2 cellular contexts compared by ENCODE assay signal in genomic region chr1:157136133-157136532, GRCh38.
TF ChIP-seq lines count a peak whose summit lies in the region.

No MANE protein-coding gene starts in this region.

TF ChIP-seq in SK-N-SH, 30 proteins besides CTCF, POLR2A, EP300 and RAD21 (continued from another document):
- TF ChIP-seq MAX (IDR thresholded peaks at IDR 0.05; ENCODE audit: low read depth) (no peak), CHD2 (IDR thresholded peaks at IDR 0.05; ENCODE audit: low read length, partially characterized antibody) (no peak), RCOR1 (IDR thresholded peaks at IDR 0.05; ENCODE audit: low read length) (no peak), SMC3 (IDR thresholded peaks at IDR 0.05; ENCODE audit: low read depth, low read length) (no peak), GABPA (IDR thresholded peaks at IDR 0.05; ENCODE audit: low read depth) (no peak), FOXM1 (IDR thresholded peaks at IDR 0.05; ENCODE audit: low read depth) (no peak), TAF1 (IDR thresholded peaks at IDR 0.05; ENCODE audit: borderline replicate concordance, low read depth, low read length) (no peak), TEAD4 (IDR thresholded peaks at IDR 0.05; ENCODE audit: borderline replicate concordance, insufficient read depth) (no peak), REST (IDR thresholded peaks at IDR 0.05; ENCODE audit: low read depth, low read length) (no peak), IRF3 (IDR thresholded peaks at IDR 0.05; ENCODE audit: low read depth, low read length) (no peak), POLR2AphosphoS5 (IDR thresholded peaks at IDR 0.05; ENCODE audit: low read depth, low read length) (no peak), YY1 (IDR thresholded peaks at IDR 0.05; ENCODE audit: low read depth) (no peak), TCF12 (IDR thresholded peaks at IDR 0.05) (no peak)
- TF ChIP-seq, protein P1, sequence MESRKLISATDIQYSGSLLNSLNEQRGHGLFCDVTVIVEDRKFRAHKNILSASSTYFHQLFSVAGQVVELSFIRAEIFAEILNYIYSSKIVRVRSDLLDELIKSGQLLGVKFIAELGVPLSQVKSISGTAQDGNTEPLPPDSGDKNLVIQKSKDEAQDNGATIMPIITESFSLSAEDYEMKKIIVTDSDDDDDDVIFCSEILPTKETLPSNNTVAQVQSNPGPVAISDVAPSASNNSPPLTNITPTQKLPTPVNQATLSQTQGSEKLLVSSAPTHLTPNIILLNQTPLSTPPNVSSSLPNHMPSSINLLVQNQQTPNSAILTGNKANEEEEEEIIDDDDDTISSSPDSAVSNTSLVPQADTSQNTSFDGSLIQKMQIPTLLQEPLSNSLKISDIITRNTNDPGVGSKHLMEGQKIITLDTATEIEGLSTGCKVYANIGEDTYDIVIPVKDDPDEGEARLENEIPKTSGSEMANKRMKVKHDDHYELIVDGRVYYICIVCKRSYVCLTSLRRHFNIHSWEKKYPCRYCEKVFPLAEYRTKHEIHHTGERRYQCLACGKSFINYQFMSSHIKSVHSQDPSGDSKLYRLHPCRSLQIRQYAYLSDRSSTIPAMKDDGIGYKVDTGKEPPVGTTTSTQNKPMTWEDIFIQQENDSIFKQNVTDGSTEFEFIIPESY (IDR thresholded peaks at IDR 0.05; ENCODE audit: borderline replicate concordance, low read depth): no peak

TF ChIP-seq in SK-N-SH treated with all-trans-retinoic acid at 6 μM for 48 hours, 23 proteins besides CTCF, POLR2A, EP300 and RAD21 (continued from another document):
- TF ChIP-seq CREB5 (CRISPR knock-in tag; IDR thresholded peaks at IDR 0.05; ENCODE audit: low read depth): no peak
- TF ChIP-seq, protein P2, sequence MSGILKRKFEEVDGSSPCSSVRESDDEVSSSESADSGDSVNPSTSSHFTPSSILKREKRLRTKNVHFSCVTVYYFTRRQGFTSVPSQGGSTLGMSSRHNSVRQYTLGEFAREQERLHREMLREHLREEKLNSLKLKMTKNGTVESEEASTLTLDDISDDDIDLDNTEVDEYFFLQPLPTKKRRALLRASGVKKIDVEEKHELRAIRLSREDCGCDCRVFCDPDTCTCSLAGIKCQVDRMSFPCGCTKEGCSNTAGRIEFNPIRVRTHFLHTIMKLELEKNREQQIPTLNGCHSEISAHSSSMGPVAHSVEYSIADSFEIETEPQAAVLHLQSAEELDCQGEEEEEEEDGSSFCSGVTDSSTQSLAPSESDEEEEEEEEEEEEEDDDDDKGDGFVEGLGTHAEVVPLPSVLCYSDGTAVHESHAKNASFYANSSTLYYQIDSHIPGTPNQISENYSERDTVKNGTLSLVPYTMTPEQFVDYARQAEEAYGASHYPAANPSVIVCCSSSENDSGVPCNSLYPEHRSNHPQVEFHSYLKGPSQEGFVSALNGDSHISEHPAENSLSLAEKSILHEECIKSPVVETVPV (CRISPR knock-in tag; IDR thresholded peaks at IDR 0.05): no peak
- no peak for TF ChIP-seq OSR1 (CRISPR knock-in tag; IDR thresholded peaks at IDR 0.05)
- TF ChIP-seq CSDC2 (CRISPR knock-in tag; IDR thresholded peaks at IDR 0.05): no peak
- TF ChIP-seq ZC3H10 (CRISPR knock-in tag; IDR thresholded peaks at IDR 0.05): no peak
- TF ChIP-seq TOX (CRISPR knock-in tag; IDR thresholded peaks at IDR 0.05; ENCODE audit: borderline replicate concordance): no peak
- TF ChIP-seq BACH2 (CRISPR knock-in tag; IDR thresholded peaks at IDR 0.05; ENCODE audit: borderline replicate concordance): no peak
- TF ChIP-seq ZNF8 (CRISPR knock-in tag; IDR thresholded peaks at IDR 0.05): no peak
- TF ChIP-seq GLIS3 (CRISPR knock-in tag; IDR thresholded peaks at IDR 0.05): no peak
